20 cellular contexts compared by ENCODE assay signal in the genomic region with DNA sequence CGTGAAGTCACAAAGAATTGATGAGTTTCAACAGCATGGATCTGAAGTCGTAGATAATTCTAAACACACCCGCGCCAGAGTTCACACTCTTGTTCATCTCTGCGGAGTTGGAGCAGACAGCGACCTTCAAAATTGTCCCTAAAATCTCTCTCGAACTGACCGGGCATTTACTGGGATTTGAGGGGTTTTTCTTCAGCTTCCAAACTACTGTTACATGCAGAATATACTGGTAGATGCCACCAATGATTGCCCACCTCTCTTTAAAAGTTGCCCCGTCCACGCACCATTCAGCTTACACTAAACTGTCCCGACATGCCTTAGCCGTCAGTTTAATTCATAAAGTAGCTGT. TPM values are rescaled to one million over a fixed set of nuclear protein-coding genes. Genes with fewer than 3 reads are reported as not detected.
A peak's percentile ranks its signal among the peaks of the same experiment; 100 is the strongest.
DNase-seq lines count a peak whose midpoint lies in the region; ATAC-seq, FAIRE-seq and TF ChIP-seq lines count a peak whose summit lies in the region.
"Had no signal": no experiment of that assay in that cellular context is flagged by ENCODE, and none has a peak within 500 bp of the region (broad histone marks: within the 10 kb centered on the region; RNA-seq: fewer than 3 reads in every experiment).

No MANE protein-coding gene starts in this region.

- CTCF ChIA-PET in SK-N-SH (lab: Yijun Ruan, JAX): interaction anchor here (0.6 to 14.4 kb wide), 10 partner anchors 10 to 978 kb away, joined by 3 to 303 read pairs (median 6); no protein-coding TSS in a partner anchor
- CTCF ChIA-PET in HepG2 (lab: Yijun Ruan, JAX; ENCODE audit: low intra/inter-chr PET ratio, low total read pairs): no interaction called here

- FAIRE-seq in HepG2 (lab: Jason Lieb, UNC): no peak

- H3K36me3 ChIP-seq in SK-N-SH (replicated peaks in 1 of 2; ENCODE audit: control insufficient read depth in 1 of 2, insufficient read depth in 2 of 2, low read length in 1 of 2) (peaks cover 0 to 18% of the 10 kb centered on the region in 2 experiments), mesendoderm (ENCODE audit: control insufficient read depth, insufficient read depth, low read length) (no peaks in the 10 kb centered on the region), thoracic aorta (no peaks in the 10 kb centered on the region), HepG2 (replicated peaks in 1 of 2; ENCODE audit: control insufficient read depth in 1 of 2, insufficient read depth in 2 of 2, low read length in 2 of 2) (no peaks in the 10 kb centered on the region)
- H3K36me3 ChIP-seq: upper lobe of right lung had no signal

- peaks cover 0 to 5% (median 2%) of the 10 kb centered on the region in 5 experiments for H3K9me3 Mint-ChIP-seq in brain
- H3K9me3 Mint-ChIP-seq: natural killer cell treated with Interleukin-12 subunit alpha and Interleukin-12 subunit beta and Interleukin-15 and Interleukin-18, amount 100 ng/mL, for 72 hours had no signal

- H2BK5ac ChIP-seq in mesendoderm (ENCODE audit: low read length): no peak overlapping the region

- H3K27ac ChIP-seq in SK-N-SH (ENCODE audit: low read depth in 2 of 2, low read length in 1 of 2): peak overlapping the region; percentile 76 to 100
- H3K27ac ChIP-seq in mesendoderm (ENCODE audit: low read depth, low read length): no peak overlapping the region
- no peak overlapping the region for H3K27ac ChIP-seq in thoracic aorta
- no peak overlapping the region for H3K27ac ChIP-seq in HepG2 (ENCODE audit: extremely low read length, insufficient read depth, low read length)
- H3K27ac ChIP-seq: C4-2B, GM23248, upper lobe of right lung had no signal

- TF ChIP-seq CTCF in SK-N-SH (IDR thresholded peaks at IDR 0.05) (no peak), brain (conservative IDR thresholded peaks at IDR 0.05) (no peak), thoracic aorta (IDR thresholded peaks at IDR 0.05) (no peak), HepG2 (CRISPR knock-in tag; IDR thresholded peaks at IDR 0.05) (no peak)

- H3K9ac ChIP-seq in SK-N-SH (peak overlapping the region; percentile 51; the same call in 1 of the 2 replicates), mesendoderm (ENCODE audit: low read length) (peak overlapping the region; percentile 41), HepG2 (ENCODE audit: insufficient read depth, low read depth, low read length) (no peak overlapping the region)
- H3K9ac ChIP-seq: GM23248 had no signal

- peaks cover 38% of the 10 kb centered on the region for H3K79me2 ChIP-seq in SK-N-SH (ENCODE audit: insufficient read depth)
- no peaks in the 10 kb centered on the region for H3K79me2 ChIP-seq in mesendoderm (ENCODE audit: control insufficient read depth, insufficient read depth, low read length)
- H3K79me2 ChIP-seq in HepG2 (ENCODE audit: insufficient read depth, low read length): no peaks in the 10 kb centered on the region

- H4K8ac ChIP-seq in mesendoderm (ENCODE audit: low read depth, low read length): no peak overlapping the region

- no peak overlapping the region for H4K5ac ChIP-seq in mesendoderm (ENCODE audit: low read length)

- H3K4me2 ChIP-seq in SK-N-SH (peak overlapping the region; percentile 85), mesendoderm (ENCODE audit: low read length) (peak overlapping the region; percentile 93), HepG2 (ENCODE audit: low read depth, low read length) (no peak overlapping the region)

- peak overlapping the region; percentile 29 for H3K18ac ChIP-seq in mesendoderm (ENCODE audit: low read length)

- in situ Hi-C loops in HepG2 (cut with HindIII; ENCODE audit: extremely low pct_ligation_motif_present, low pct_unique_long_range_greater_than_20kb): loop anchor here (25.0 kb wide), 2 partner anchors 634 to 1284 kb away; no protein-coding TSS in a partner anchor

- no peak for TF ChIP-seq POLR2A in HepG2 (IDR thresholded peaks at IDR 0.05; ENCODE audit: insufficient read depth in 1 of 2, low read depth in 2 of 2, low read length in 2 of 2)

- WGBS in SK-N-SH (ENCODE audit: low lambda C conversion rate): 11% methylated on average over 8 of the region's 12 CpGs
- no CpG with 5 or more reads among the region's 12 CpGs for WGBS in mesendoderm (ENCODE audit: extremely low coverage, insufficient coverage, low lambda C conversion rate)
- 41% methylated on average over 11 of the region's 12 CpGs for WGBS in HepG2 (ENCODE audit: low lambda C conversion rate)

- no peak for ATAC-seq in SK-N-SH treated with all-trans-retinoic acid at 6 μM for 48 hours
- no peak for ATAC-seq in thoracic aorta (ENCODE audit: insufficient number of reproducible peaks, low FRiP score, low read depth)
- ATAC-seq in HepG2: no peak
- ATAC-seq: activated CD4-positive, alpha-beta T cell treated with anti-CD3 and anti-CD28 coated beads for 36 hours; natural killer cell treated with Interleukin-12 subunit alpha and Interleukin-12 subunit beta and Interleukin-15 and Interleukin-18, amount 100 ng/mL, for 72 hours; upper lobe of right lung had no signal

- intact Hi-C loops in HepG2 (cut with micrococcal nuclease; ENCODE audit: unreplicated experiment): no loop called here

- H3K36me3 Mint-ChIP-seq in brain: peaks cover 7% of the 10 kb centered on the region

- H3K9me3 ChIP-seq in SK-N-SH: no peaks in the 10 kb centered on the region
- H3K9me3 ChIP-seq in thoracic aorta: no peaks in the 10 kb centered on the region
- no peaks in the 10 kb centered on the region for H3K9me3 ChIP-seq in HepG2 (ENCODE audit: low read length)
- H3K9me3 ChIP-seq: upper lobe of right lung had no signal

- no peak for TF ChIP-seq EP300 in SK-N-SH (IDR thresholded peaks at IDR 0.05; ENCODE audit: borderline replicate concordance in 1 of 2, low read depth in 1 of 2, low read length in 1 of 2)
- TF ChIP-seq EP300 in HepG2 (IDR thresholded peaks at IDR 0.05; ENCODE audit: low read depth in 2 of 2, low read length in 2 of 2): no peak
- TF ChIP-seq EP300 in HepG2 (CRISPR knock-in tag; IDR thresholded peaks at IDR 0.05; ENCODE audit: borderline replicate concordance): no peak

- peak overlapping the region in 1 of 5 experiments; percentile 61 for H3K27ac Mint-ChIP-seq in brain
- H3K27ac Mint-ChIP-seq: activated CD4-positive, alpha-beta T cell treated with anti-CD3 and anti-CD28 coated beads for 36 hours; natural killer cell treated with Interleukin-12 subunit alpha and Interleukin-12 subunit beta and Interleukin-15 and Interleukin-18, amount 100 ng/mL, for 72 hours had no signal

- H3K27me3 Mint-ChIP-seq in brain: peaks cover 84% of the 10 kb centered on the region

- H2AFZ ChIP-seq in SK-N-SH (ENCODE audit: low read depth) (peak overlapping the region; percentile 82), HepG2 (ENCODE audit: low read length) (no peak overlapping the region)

- no peak overlapping the region for H3K4ac ChIP-seq in mesendoderm (ENCODE audit: low read depth, low read length)

- BruUV-seq in HepG2 (replicated peaks; lab: Mats Ljungman, UMichigan): no TSS peak

- TF ChIP-seq RAD21 in SK-N-SH (IDR thresholded peaks at IDR 0.05; ENCODE audit: low read length): no peak
- no peak for TF ChIP-seq RAD21 in HepG2 (CRISPR knock-in tag; IDR thresholded peaks at IDR 0.05)

- H3K4me1 Mint-ChIP-seq in brain: peaks cover 59% of the 10 kb centered on the region

- peaks cover 10 to 27% of the 10 kb centered on the region in 2 experiments; a peak in 3 of 4 replicates for H3K4me1 ChIP-seq in SK-N-SH (ENCODE audit: control insufficient read depth in 1 of 2, insufficient read depth in 2 of 2, low read depth in 1 of 2, low read length in 1 of 2)
- H3K4me1 ChIP-seq in mesendoderm (ENCODE audit: control insufficient read depth, low read depth, low read length): peaks cover 7% of the 10 kb centered on the region
- H3K4me1 ChIP-seq in thoracic aorta (ENCODE audit: control insufficient read depth in 1 of 2, low read depth in 2 of 2): peaks cover 0 to 24% of the 10 kb centered on the region in 2 donors
- H3K4me1 ChIP-seq in HepG2 (ENCODE audit: insufficient read depth, low read length): no peaks in the 10 kb centered on the region

- no peak overlapping the region for H2BK15ac ChIP-seq in mesendoderm (replicated peaks; ENCODE audit: low read depth)

- no peak overlapping the region for H2AK5ac ChIP-seq in mesendoderm (ENCODE audit: low read length)

- no peak overlapping the region for H2BK120ac ChIP-seq in mesendoderm (ENCODE audit: low read depth, low read length)

- peak overlapping the region; percentile 83 to 86 for H3K4me3 ChIP-seq in SK-N-SH (ENCODE audit: low read depth in 2 of 2, low read length in 1 of 2)
- no peak overlapping the region for H3K4me3 ChIP-seq in mesendoderm (ENCODE audit: low read length)
- H3K4me3 ChIP-seq in thoracic aorta: peak overlapping the region; percentile 0
- H3K4me3 ChIP-seq in HepG2 (replicated peaks in 1 of 3; ENCODE audit: insufficient read depth in 1 of 3, low read depth in 2 of 3, low read length in 3 of 3): no peak overlapping the region
- H3K4me3 ChIP-seq: lung, upper lobe of right lung had no signal

- no peaks in the 10 kb centered on the region for H3K9me2 ChIP-seq in SK-N-SH

- DNase-seq in SK-N-SH: no peak
- DNase-seq in mesendoderm: no peak
- DNase-seq in thoracic aorta (ENCODE audit: low spot score): no peak
- no peak for DNase-seq in HepG2 (ENCODE audit: low spot score)
- no peak for DNase-seq in NCI-H1092 treated with DMSO at 0.1 percent for 48 hours (lab: John Stamatoyannopoulos, UW)
- DNase-seq in activated CD8-positive, alpha-beta memory T cell treated with anti-CD3 and anti-CD28 coated beads for 24 hours: no peak
- DNase-seq: 8988T; activated CD4-positive, alpha-beta T cell treated with anti-CD3 and anti-CD28 coated beads for 36 hours; activated CD8-positive, alpha-beta memory T cell treated with anti-CD3 and anti-CD28 coated beads, Interleukin-2, amount 50 U/mL, for 4 hours; activated gamma-delta T cell; NCI-H1436 treated with DMSO at 0.1 percent for 48 hours; SIG-M5; stimulated activated CD4-positive, alpha-beta T cell treated with anti-CD3 and anti-CD28 coated beads, Interleukin-12 subunit alpha, Interleukin-12 subunit beta, amount 100 ng/mL, for 4 hours; upper lobe of right lung had no signal

- peak overlapping the region in 3 of 5 experiments; percentile 75 to 91 (median 79) for H3K4me3 Mint-ChIP-seq in brain
- H3K4me3 Mint-ChIP-seq: activated CD4-positive, alpha-beta T cell treated with anti-CD3 and anti-CD28 coated beads for 36 hours; natural killer cell treated with Interleukin-12 subunit alpha and Interleukin-12 subunit beta and Interleukin-15 and Interleukin-18, amount 100 ng/mL, for 72 hours had no signal

- H3K23ac ChIP-seq in mesendoderm (ENCODE audit: low read length): no peak overlapping the region

- POLR2A ChIA-PET in SK-N-SH (lab: Yijun Ruan, JAX): interaction anchor here (0.7 to 15.0 kb wide), 12 partner anchors 10 to 1187 kb away, joined by 3 to 437 read pairs (median 4); no protein-coding TSS in a partner anchor
- POLR2A ChIA-PET in HepG2 (lab: Yijun Ruan, JAX): no interaction called here

- H3F3A ChIP-seq in SK-N-SH (replicated peaks; ENCODE audit: insufficient read depth): no peaks in the 10 kb centered on the region

- H3K79me1 ChIP-seq in mesendoderm (ENCODE audit: low read length): no peaks in the 10 kb centered on the region

- H4K20me1 ChIP-seq in SK-N-SH (ENCODE audit: insufficient read depth) (no peaks in the 10 kb centered on the region), HepG2 (ENCODE audit: insufficient read depth, low read length) (no peaks in the 10 kb centered on the region)

- no peaks in the 10 kb centered on the region for H3K27me3 ChIP-seq in SK-N-SH (ENCODE audit: insufficient read depth)
- H3K27me3 ChIP-seq in mesendoderm (ENCODE audit: insufficient read depth, low read length, poor library complexity): peaks cover 16% of the 10 kb centered on the region
- H3K27me3 ChIP-seq in thoracic aorta (replicated peaks; ENCODE audit: insufficient read depth): no peaks in the 10 kb centered on the region
- peaks cover 4 to 49% of the 10 kb centered on the region in 2 experiments; a peak in 4 of 5 replicates for H3K27me3 ChIP-seq in HepG2 (ENCODE audit: control insufficient read depth in 1 of 2, insufficient read depth in 2 of 2, low read length in 2 of 2)

- peak overlapping the region; percentile 65 for H3K56ac ChIP-seq in mesendoderm (ENCODE audit: low read length)

RNA-seq across cellular contexts. Expression of a gene that starts 5.2 kb away (rescaled TPM):
- 15.2 and 15.5 TPM in 2 replicates for polyA plus RNA-seq in SK-N-SH (2012; rRNA removed)
- polyA plus RNA-seq in SK-N-SH (2012; cell fraction: cytosol; rRNA removed): 14.6 and 20.2 TPM in 2 replicates
- polyA plus RNA-seq in SK-N-SH (2012; cell fraction: nucleus; rRNA removed): 22.3 and 38.7 TPM in 2 replicates
- 156 TPM for polyA plus RNA-seq in brain (ENCODE audit: insufficient read depth, low read depth, low replicate concordance)
- polyA plus RNA-seq in mesendoderm (2013, experiment 1 of 2): 0.79 TPM
- 0.78 TPM for polyA plus RNA-seq in mesendoderm (2013, experiment 2 of 2)
- total RNA-seq in thoracic aorta: not detected
- not detected in 2 replicates for total RNA-seq in HepG2 (2016; rRNA removed; fragmentation: Illumina TruSeq; extraction: Trizol)
- not detected in 2 replicates for total RNA-seq in HepG2 (2016; cell fraction: cytosol; rRNA removed; fragmentation: Illumina TruSeq; extraction: Trizol; ENCODE audit: low read depth)
- total RNA-seq in HepG2 (2016; cell fraction: insoluble cytoplasmic fraction; rRNA removed; fragmentation: Illumina TruSeq; extraction: Trizol): not detected in 2 replicates
- not detected in 2 replicates for total RNA-seq in HepG2 (2016; cell fraction: membrane; rRNA removed; fragmentation: Illumina TruSeq; extraction: Trizol)
- not detected in 2 replicates for total RNA-seq in HepG2 (2016; cell fraction: nucleus; rRNA removed; fragmentation: Illumina TruSeq; extraction: Trizol)
- polyA plus RNA-seq in HepG2 (2011; rRNA removed): not detected in 2 replicates
- not detected in 2 replicates for polyA plus RNA-seq in HepG2 (2011; cell fraction: cytosol; rRNA removed)
- not detected in 2 replicates for polyA plus RNA-seq in HepG2 (2011; cell fraction: nucleus; rRNA removed)
- not detected in 2 replicates for polyA plus RNA-seq in HepG2 (2012)
- polyA plus RNA-seq in HepG2 (2016; cell fraction: cytosol; fragmentation: Illumina TruSeq; extraction: Trizol; ENCODE audit: low read depth): not detected in 2 replicates
- not detected in 2 replicates for polyA plus RNA-seq in HepG2 (2016; cell fraction: insoluble cytoplasmic fraction; fragmentation: Illumina TruSeq; extraction: Trizol; ENCODE audit: low read depth)
- not detected in 2 replicates for polyA plus RNA-seq in HepG2 (2016; cell fraction: membrane; fragmentation: Illumina TruSeq; extraction: Trizol; ENCODE audit: low read depth)
- polyA plus RNA-seq in HepG2 (2016; cell fraction: nucleus; fragmentation: Illumina TruSeq; extraction: Trizol; ENCODE audit: insufficient read depth, low read depth): not detected in 2 replicates
- 0.12 TPM in 1 of 2 replicates, not detected in the other for polyA minus RNA-seq in HepG2 (2011; rRNA and poly(A)+ RNA removed; ENCODE audit: low replicate concordance)
- polyA minus RNA-seq in HepG2 (2011; cell fraction: cytosol; rRNA and poly(A)+ RNA removed): not detected in 2 replicates
- polyA minus RNA-seq in HepG2 (2011; cell fraction: nucleus; rRNA and poly(A)+ RNA removed): not detected in 2 replicates
- total RNA-seq: activated CD4-positive, alpha-beta T cell treated with anti-CD3 and anti-CD28 coated beads for 36 hours; GM23248; natural killer cell treated with Interleukin-12 subunit alpha and Interleukin-12 subunit beta and Interleukin-15 and Interleukin-18, amount 100 ng/mL, for 72 hours; upper lobe of right lung had no signal
- polyA plus RNA-seq: GM23248 had no signal

Comparison
In these comparisons a context has a peak if more than half of its experiments do, and no peak if none do; other contexts are left out.
1. H3K27ac ChIP-seq: peak in SK-N-SH (2 of 2); none in mesendoderm (single experiment), thoracic aorta (0 of 2) and HepG2 (single experiment).
2. H3K4me3 ChIP-seq: peak in SK-N-SH (2 of 2) and thoracic aorta (single experiment); none in mesendoderm (single experiment) and HepG2 (0 of 3).
3. RNA of a gene that starts 5.2 kb away (polyA plus RNA-seq): 156 TPM in brain (single experiment) and 14.6 to 38.7 TPM in SK-N-SH; not detected in HepG2; every median in the first group is over 10 times any median in the second.